9 cellular contexts compared by ENCODE assay signal in genomic region chr3:143002727-143003126, GRCh38. TPM values are rescaled to one million over a fixed set of nuclear protein-coding genes. Genes with fewer than 3 reads are reported as not detected.
DNase-seq lines count a peak whose midpoint lies in the region; ATAC-seq, FAIRE-seq and TF ChIP-seq lines count a peak whose summit lies in the region.
"Had no signal": no experiment of that assay in that cellular context is flagged by ENCODE, and none has a peak within 500 bp of the region (broad histone marks: within the 10 kb centered on the region; RNA-seq: fewer than 3 reads in every experiment).

No MANE protein-coding gene starts in this region.

- no peaks in the 10 kb centered on the region for H3K36me3 ChIP-seq in heart right ventricle
- no peaks in the 10 kb centered on the region for H3K36me3 ChIP-seq in astrocyte (ENCODE audit: insufficient read depth, low read length)
- H3K36me3 ChIP-seq in vagina, result no peaks in the 10 kb centered on the region

- peaks cover 33% of the 10 kb centered on the region for H4K20me1 ChIP-seq in astrocyte (ENCODE audit: insufficient read depth, low read length)

- H3K27me3 ChIP-seq in heart right ventricle (no peaks in the 10 kb centered on the region), astrocyte (ENCODE audit: insufficient read depth, low read length) (no peaks in the 10 kb centered on the region), vagina (no peaks in the 10 kb centered on the region)

- H3K4me3 Mint-ChIP-seq in astrocyte (ENCODE audit: unreplicated experiment) (peak overlapping the region; percentile 97), memory B cell (peak overlapping the region; percentile 95)

- H3K27ac Mint-ChIP-seq in astrocyte (ENCODE audit: unreplicated experiment), result peak overlapping the region; percentile 99
- H3K27ac Mint-ChIP-seq in memory B cell, result peak overlapping the region; percentile 95

- no peaks in the 10 kb centered on the region for H3K36me3 Mint-ChIP-seq in astrocyte (ENCODE audit: low read depth, unreplicated experiment)
- peaks cover 2% of the 10 kb centered on the region for H3K36me3 Mint-ChIP-seq in memory B cell

- peak overlapping the region; percentile 100 for H3K9ac ChIP-seq in astrocyte (ENCODE audit: low read length)

- peak overlapping the region; percentile 99 for H2AFZ ChIP-seq in astrocyte (ENCODE audit: low read depth, low read length)

- WGBS in heart right ventricle, 2 donors, result 6% methylated on average over 9 of the region's 9 CpGs

- ATAC-seq in heart right ventricle (no peak), Right ventricle myocardium superior (ENCODE audit: poor library complexity) (no peak), memory B cell (ENCODE audit: low read depth) (no peak), HG02588 (IDR thresholded peaks at IDR 0.05; ENCODE audit: unreplicated experiment) (no peak), GM19035 (IDR thresholded peaks at IDR 0.05; ENCODE audit: unreplicated experiment) (no peak)

- no peak for TF ChIP-seq POLR2A in vagina (IDR thresholded peaks at IDR 0.05)

- H3K27ac ChIP-seq in heart right ventricle (peak overlapping the region in 2 of 10 donors; percentile 86 to 94), astrocyte (ENCODE audit: low read depth, low read length) (peak overlapping the region; percentile 95), vagina (no peak overlapping the region)

- H3K4me3 ChIP-seq in heart right ventricle, result peak overlapping the region in 9 of 10 donors; percentile 62 to 91 (median 77)
- peak overlapping the region; percentile 99 for H3K4me3 ChIP-seq in astrocyte (ENCODE audit: insufficient read depth, low read depth, low read length)
- peak overlapping the region; percentile 85 to 88 for H3K4me3 ChIP-seq in vagina

- H3K4me2 ChIP-seq in astrocyte (ENCODE audit: low read length), result peak overlapping the region; percentile 92

- TF ChIP-seq CTCF in heart right ventricle (IDR thresholded peaks at IDR 0.05) (no peak), astrocyte (IDR thresholded peaks at IDR 0.05; ENCODE audit: insufficient read depth, low read depth, low read length) (no peak), vagina (IDR thresholded peaks at IDR 0.05) (no peak)

- H3K4me1 Mint-ChIP-seq in astrocyte (ENCODE audit: low read depth, unreplicated experiment), result peaks cover 18% of the 10 kb centered on the region
- peaks cover 28% of the 10 kb centered on the region for H3K4me1 Mint-ChIP-seq in memory B cell

- H3K9me3 ChIP-seq in heart right ventricle, result no peaks in the 10 kb centered on the region
- no peaks in the 10 kb centered on the region for H3K9me3 ChIP-seq in astrocyte (ENCODE audit: insufficient read depth, low read depth, low read length)
- H3K9me3 ChIP-seq in vagina, result no peaks in the 10 kb centered on the region

- DNase-seq in heart right ventricle (no peak), Right ventricle myocardium superior (no peak), astrocyte (ENCODE audit: low read depth) (no peak), memory B cell (ENCODE audit: low spot score in 2 of 2) (no peak), vagina (ENCODE audit: extremely low spot score in 2 of 2) (no peak), urothelium cell line (ENCODE audit: low spot score) (no peak)
- DNase-seq: NCI-H2029 had no signal

- peaks cover 66% of the 10 kb centered on the region for H3K79me2 ChIP-seq in astrocyte (ENCODE audit: insufficient read depth, low read length)

- H3K9me3 Mint-ChIP-seq in astrocyte (ENCODE audit: unreplicated experiment), result no peaks in the 10 kb centered on the region
- H3K9me3 Mint-ChIP-seq in memory B cell, result no peaks in the 10 kb centered on the region

- no peak for FAIRE-seq in astrocyte (lab: Jason Lieb, UNC)
- no peak for FAIRE-seq in urothelium cell line (lab: Jason Lieb, UNC)

- H3K27me3 Mint-ChIP-seq in astrocyte (ENCODE audit: low read depth, unreplicated experiment) (no peaks in the 10 kb centered on the region), memory B cell (peaks cover 1% of the 10 kb centered on the region)

- H3K4me1 ChIP-seq in heart right ventricle (peaks cover 0 to 72% (median 57%) of the 10 kb centered on the region in 9 donors), astrocyte (ENCODE audit: insufficient read depth, low read length) (peaks cover 11% of the 10 kb centered on the region), vagina (peaks cover 61% of the 10 kb centered on the region)

- intact Hi-C loops in heart right ventricle (cut with DNase I) (loop anchor here in 1 of 10 donors (5.0 kb wide), 1 partner anchor 425 kb away; the partner anchor contains the start of gene ATR), Right ventricle myocardium superior (cut with DNase I) (no loop called here), vagina (cut with DNase I) (no loop called here)

RNA-seq across cellular contexts. Expression of gene U2SURP, which starts 1.4 kb away (rescaled TPM):
- 10 to 100 TPM; 35.8 to 49.3 (median 40.2) TPM for total RNA-seq in heart right ventricle
- polyA plus RNA-seq in heart right ventricle, result 10 to 100 TPM; 14.1 to 47.4 TPM
- total RNA-seq in Right ventricle myocardium superior, result 39.8 TPM
- total RNA-seq in astrocyte, result 106 and 109 TPM in 2 replicates
- 72.2 TPM for total RNA-seq in vagina

RNA-seq across cellular contexts. Expression of gene PAQR9, which starts 39.3 kb away (rescaled TPM):
- total RNA-seq in heart right ventricle (10 to 100 TPM in 9 of 10 donors, 1 to 10 TPM in 1; 9.7 to 18.4 (median 15.4) TPM), Right ventricle myocardium superior (10.6 TPM), astrocyte (0.22 and 0.23 TPM in 2 replicates), vagina (not detected)
- polyA plus RNA-seq in heart right ventricle, result 1 to 10 TPM; 3.9 to 5.1 TPM
